ENCODE assay signal across 17 cellular contexts in the genomic region with DNA sequence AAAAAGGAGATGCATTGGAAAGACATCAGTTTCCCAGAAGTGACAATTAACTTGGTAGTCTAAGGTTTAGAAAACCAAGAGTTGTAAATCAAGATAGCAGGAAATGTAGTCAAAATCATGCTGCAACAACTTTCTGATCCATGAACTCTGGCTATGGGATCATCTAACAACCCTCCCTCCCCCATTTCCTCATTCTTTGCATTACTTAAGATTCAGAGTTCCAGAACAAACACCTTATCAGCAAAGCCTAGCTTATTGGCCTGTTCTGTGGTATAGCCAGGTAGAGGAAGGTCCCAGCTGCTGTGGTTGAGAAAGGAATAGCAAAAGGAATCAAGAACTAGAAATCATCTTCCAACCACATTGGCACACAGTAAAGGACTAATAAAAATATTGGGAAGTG.
DNase-seq lines count a peak whose midpoint lies in the region; ATAC-seq and TF ChIP-seq lines count a peak whose summit lies in the region.
"Had no signal": no experiment of that assay in that cellular context is flagged by ENCODE, and none has a peak within 500 bp of the region (broad histone marks: within the 10 kb centered on the region; RNA-seq: fewer than 3 reads in every experiment).

No MANE protein-coding gene starts in this region.

- H3K27ac ChIP-seq in mammary epithelial cell (ENCODE audit: insufficient read depth, low read depth, low read length) (no peak overlapping the region), upper lobe of right lung (no peak overlapping the region)
- H3K27ac ChIP-seq: left ventricle myocardium inferior had no signal

- H3K9me3 Mint-ChIP-seq in HFFc6, result no peaks in the 10 kb centered on the region
- H3K9me3 Mint-ChIP-seq: H9 had no signal

- no peaks in the 10 kb centered on the region for H4K20me1 ChIP-seq in mammary epithelial cell (ENCODE audit: insufficient read depth, low read length)

- intact Hi-C loops in mammary epithelial cell (cut with micrococcal nuclease), result no loop called here
- intact Hi-C loops in upper lobe of right lung (cut with DNase I), result no loop called here

- in situ Hi-C loops in mammary epithelial cell (cut with MboI; ENCODE audit: low sequenced_read_pairs in 2 of 2), result no loop called here

- no TSS peak for BruUV-seq in mammary epithelial cell (replicated peaks; lab: Mats Ljungman, UMichigan)

- no peaks in the 10 kb centered on the region for H3K79me2 ChIP-seq in mammary epithelial cell (ENCODE audit: insufficient read depth, low read length)

- peak overlapping the region; percentile 20 for H3K4me3 Mint-ChIP-seq in HFFc6
- H3K4me3 Mint-ChIP-seq: CD4-positive, alpha-beta T cell; H9 had no signal

- H3K36me3 Mint-ChIP-seq in HFFc6 (ENCODE audit: low read depth), result peaks cover 11% of the 10 kb centered on the region; the same call in 1 of the 2 replicates

- H3K27ac Mint-ChIP-seq in HFFc6, result peak overlapping the region; percentile 70
- H3K27ac Mint-ChIP-seq: CD4-positive, alpha-beta T cell; H9 had no signal

- H3K4me1 Mint-ChIP-seq in HFFc6 (ENCODE audit: low read depth), result peaks cover 99% of the 10 kb centered on the region

- H3K36me3 ChIP-seq in mammary epithelial cell (ENCODE audit: insufficient read depth, low read length) (no peaks in the 10 kb centered on the region), upper lobe of right lung (no peaks in the 10 kb centered on the region)
- H3K36me3 ChIP-seq: left ventricle myocardium inferior had no signal

- no peaks in the 10 kb centered on the region for H3K27me3 Mint-ChIP-seq in HFFc6 (ENCODE audit: insufficient read depth)
- H3K27me3 Mint-ChIP-seq: CD4-positive, alpha-beta T cell had no signal

- H3K9ac ChIP-seq in mammary epithelial cell (ENCODE audit: insufficient read depth, low read length), result no peak overlapping the region

- H3K4me1 ChIP-seq in mammary epithelial cell (ENCODE audit: insufficient read depth, low read length), result peaks cover 37% of the 10 kb centered on the region
- H3K4me1 ChIP-seq in upper lobe of right lung, result no peaks in the 10 kb centered on the region
- H3K4me1 ChIP-seq: left ventricle myocardium inferior had no signal

- no peak overlapping the region for H3K4me2 ChIP-seq in mammary epithelial cell (ENCODE audit: insufficient read depth, low read depth, low read length)

- DNase-seq in HFFc6 (no peak), mammary epithelial cell (peak; percentile 39), kidney glomerular epithelial cell (lab: John Stamatoyannopoulos, UW) (peak; percentile 85), upper lobe of right lung (no peak), hepatic stellate cell (ENCODE audit: low spot score) (no peak), NK-92 (lab: John Stamatoyannopoulos, UW; ENCODE audit: unreplicated experiment) (no peak), T-helper 2 cell (no peak)
- DNase-seq: activated CD4-positive, alpha-beta T cell treated with anti-CD3 and anti-CD28 coated beads, Interleukin-2, amount 50 U/mL, for 1 hour; amygdala; CD4-positive, alpha-beta T cell; effector CD4-positive, alpha-beta T cell; H9; Karpas-422; left ventricle myocardium inferior; NCI-H526 treated with DMSO at 0.1 percent for 48 hours; stimulated activated naive CD4-positive, alpha-beta T cell; T1000 had no signal

- CTCF ChIA-PET in mammary epithelial cell (lab: Charles Lee; ENCODE audit: low non-redundant PET), result no interaction called here

- no peak overlapping the region for H3K4me3 ChIP-seq in mammary epithelial cell (replicated peaks in 1 of 3; ENCODE audit: insufficient read depth in 1 of 3, low read depth in 2 of 3, low read length in 3 of 3)
- no peak overlapping the region for H3K4me3 ChIP-seq in upper lobe of right lung
- H3K4me3 ChIP-seq: left ventricle myocardium inferior had no signal

- TF ChIP-seq CTCF in HFFc6 (IDR thresholded peaks at IDR 0.05) (no peak), mammary epithelial cell (conservative IDR thresholded peaks at IDR 0.05 in 1 of 2, IDR thresholded peaks at IDR 0.05 in 1 of 2; ENCODE audit: extremely low read depth in 1 of 2, insufficient read depth in 1 of 2, low read depth in 1 of 2, low read length in 2 of 2) (no peak), upper lobe of right lung (IDR thresholded peaks at IDR 0.05) (no peak)

- H3K27me3 ChIP-seq in mammary epithelial cell (ENCODE audit: insufficient read depth, low read length) (no peaks in the 10 kb centered on the region), upper lobe of right lung (no peaks in the 10 kb centered on the region)

- peak overlapping the region; percentile 23 for H2AFZ ChIP-seq in mammary epithelial cell (ENCODE audit: low read depth, low read length)

- no peaks in the 10 kb centered on the region for H3K9me3 ChIP-seq in mammary epithelial cell (replicated peaks; ENCODE audit: insufficient read depth, low read length)
- no peaks in the 10 kb centered on the region for H3K9me3 ChIP-seq in upper lobe of right lung
- H3K9me3 ChIP-seq: left ventricle myocardium inferior had no signal

- dilution Hi-C loops in mammary epithelial cell (cut with HindIII; ENCODE audit: low sequenced_read_pairs), result no loop called here

- ATAC-seq in upper lobe of right lung, result peak; percentile 85

Comparison
In these comparisons a context has a peak if more than half of its experiments do, and no peak if none do; other contexts are left out.
1. DNase-seq: peak in mammary epithelial cell (single experiment) and kidney glomerular epithelial cell (single experiment); none in HFFc6 (single experiment), upper lobe of right lung (single experiment), hepatic stellate cell (single experiment), NK-92 (single experiment) and T-helper 2 cell (0 of 5).